In the genomic region with DNA sequence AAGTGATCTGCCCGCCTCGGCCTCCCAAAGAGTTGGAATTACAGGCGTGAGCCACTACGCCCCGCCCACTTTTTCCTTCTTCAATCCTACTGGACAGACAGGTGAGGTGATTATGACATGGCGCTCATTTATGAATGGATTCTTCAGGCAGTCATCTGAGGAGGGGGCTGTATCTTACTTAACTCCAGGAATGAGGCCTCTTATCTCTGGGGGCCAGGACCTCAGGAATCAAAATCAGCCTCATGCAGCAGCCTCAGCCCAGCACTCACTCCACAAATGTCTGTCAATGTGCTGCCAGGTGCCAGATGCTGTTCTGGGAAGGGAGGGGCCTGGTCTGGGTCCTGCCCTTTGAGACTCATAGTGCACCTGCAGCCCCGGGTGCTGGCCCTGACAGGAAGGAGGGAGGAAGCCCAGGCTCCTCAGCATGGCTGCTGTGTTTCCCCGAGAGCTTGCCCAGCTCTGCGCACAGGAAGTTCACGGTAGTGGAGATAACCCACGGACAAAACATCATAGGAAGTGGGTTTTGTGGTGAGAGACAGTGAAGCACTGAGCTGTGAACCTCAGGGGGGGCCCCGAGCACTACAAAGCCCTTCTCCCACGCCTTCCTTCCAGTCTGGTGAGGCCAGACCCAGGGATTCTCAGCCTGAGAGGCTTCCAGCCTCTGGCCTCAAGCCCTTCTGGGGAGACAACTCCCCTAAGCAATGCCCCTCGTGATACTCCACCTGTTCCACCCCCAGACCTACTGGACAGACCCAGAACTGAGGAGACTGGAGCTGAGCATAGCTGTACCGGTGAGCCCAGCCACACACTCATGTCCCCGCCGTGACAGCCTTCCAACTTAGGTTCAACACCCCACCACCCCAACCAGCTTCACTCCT, we compare ENCODE assay signal across 8 cellular contexts. TPM values are rescaled to one million over a fixed set of nuclear protein-coding genes. Genes with fewer than 3 reads are reported as not detected.
DNase-seq lines count a peak whose midpoint lies in the region; ATAC-seq and TF ChIP-seq lines count a peak whose summit lies in the region.

No MANE protein-coding gene starts in this region.

- intact Hi-C loops in A673 (cut with micrococcal nuclease; ENCODE audit: unreplicated experiment), result no loop called here

- H4K20me1 ChIP-seq in DND-41 (ENCODE audit: insufficient read depth, low read length), result no peaks in the 10 kb centered on the region; the same call in 1 of the 2 replicates

- H3K36me3 ChIP-seq in DND-41 (ENCODE audit: insufficient read depth, low read length) (peaks cover 63% of the 10 kb centered on the region), mucosa of rectum (ENCODE audit: control insufficient read depth in 2 of 2, insufficient read depth in 2 of 2, low read length in 2 of 2) (peaks cover 4% of the 10 kb centered on the region in 2 donors), A673 (ENCODE audit: insufficient read depth, low read length, poor library complexity, severe bottlenecking) (no peaks in the 10 kb centered on the region)

- H3K4me3 Mint-ChIP-seq in T-helper 17 cell, result peak overlapping the region; percentile 90
- H3K4me3 Mint-ChIP-seq in activated naive CD8-positive, alpha-beta T cell, result peak overlapping the region; percentile 79

- POLR2A ChIA-PET in A673 (lab: Charles Lee; ENCODE audit: low non-redundant PET), result no interaction called here

- no peaks in the 10 kb centered on the region for H3K27me3 Mint-ChIP-seq in T-helper 17 cell
- H3K27me3 Mint-ChIP-seq in activated naive CD8-positive, alpha-beta T cell, result no peaks in the 10 kb centered on the region

- H3K9me3 Mint-ChIP-seq in activated naive CD8-positive, alpha-beta T cell (ENCODE audit: low read depth), result no peaks in the 10 kb centered on the region

- BruUV-seq in A673 (replicated peaks; lab: Mats Ljungman, UMichigan), result no TSS peak

- H3K9me3 ChIP-seq in DND-41 (ENCODE audit: insufficient read depth, low read length, severe bottlenecking), result no peaks in the 10 kb centered on the region
- no peaks in the 10 kb centered on the region for H3K9me3 ChIP-seq in T-helper 17 cell (ENCODE audit: control insufficient read depth, low read length, poor library complexity, severe bottlenecking)
- H3K9me3 ChIP-seq in mucosa of rectum (ENCODE audit: control insufficient read depth in 2 of 2, low read length in 2 of 2), result no peaks in the 10 kb centered on the region
- no peaks in the 10 kb centered on the region for H3K9me3 ChIP-seq in A673 (ENCODE audit: low read depth, low read length, poor library complexity, severe bottlenecking)

- H3K4me1 Mint-ChIP-seq in T-helper 17 cell, result peaks cover 33% of the 10 kb centered on the region
- peaks cover 50% of the 10 kb centered on the region for H3K4me1 Mint-ChIP-seq in activated naive CD8-positive, alpha-beta T cell (ENCODE audit: low read depth)

- peaks cover 3% of the 10 kb centered on the region for H3K36me3 Mint-ChIP-seq in T-helper 17 cell (ENCODE audit: low read depth)
- peaks cover 20% of the 10 kb centered on the region for H3K36me3 Mint-ChIP-seq in activated naive CD8-positive, alpha-beta T cell

- CTCF ChIA-PET in A673 (lab: Charles Lee), result no interaction called here

- ATAC-seq in DND-41 (ENCODE audit: insufficient read depth, low read depth), result peak; percentile 94
- peak; percentile 96 for ATAC-seq in GM19468 (IDR thresholded peaks at IDR 0.05; ENCODE audit: extremely low read depth, unreplicated experiment)
- ATAC-seq in HG03571 (IDR thresholded peaks at IDR 0.05; ENCODE audit: unreplicated experiment), result peak; percentile 97
- ATAC-seq in T-helper 17 cell, result peak; percentile 96

- DNase-seq in DND-41 (peak; percentile 99), T-helper 17 cell (peak; percentile 76 to 86 (median 82)), A673 (ENCODE audit: low spot score) (no peak)
- DNase-seq in stimulated activated naive CD4-positive, alpha-beta T cell treated with Interleukin-2 at 50 U/mL for 16 hours (lab: John Stamatoyannopoulos, UW), result peak; percentile 81

- H3K9ac ChIP-seq in DND-41 (ENCODE audit: low read depth, low read length), result peak overlapping the region; percentile 52
- H3K9ac ChIP-seq in mucosa of rectum (ENCODE audit: low read depth in 1 of 2, low read length in 2 of 2), result peak overlapping the region in 1 of 2 donors; percentile 61

- H3K79me2 ChIP-seq in DND-41 (ENCODE audit: insufficient read depth, low read length), result no peaks in the 10 kb centered on the region

- H3K27ac ChIP-seq in DND-41 (ENCODE audit: low read length) (peak overlapping the region; percentile 96), mucosa of rectum (ENCODE audit: low read depth in 2 of 2, low read length in 2 of 2) (peak overlapping the region; percentile 34 to 49), A673 (ENCODE audit: low read depth, low read length, poor library complexity, severe bottlenecking) (no peak overlapping the region)

- no peaks in the 10 kb centered on the region for H3K27me3 ChIP-seq in DND-41 (ENCODE audit: insufficient read depth, low read length, poor library complexity)
- no peaks in the 10 kb centered on the region for H3K27me3 ChIP-seq in mucosa of rectum (ENCODE audit: control insufficient read depth in 2 of 2, insufficient read depth in 2 of 2, low read length in 2 of 2)
- H3K27me3 ChIP-seq in A673 (replicated peaks; ENCODE audit: insufficient read depth, low read depth, low read length, poor library complexity), result no peaks in the 10 kb centered on the region

- H3K4me2 ChIP-seq in DND-41 (ENCODE audit: insufficient read depth, low read length), result peak overlapping the region; percentile 60

- peak overlapping the region; percentile 97 for H3K27ac Mint-ChIP-seq in T-helper 17 cell
- H3K27ac Mint-ChIP-seq in activated naive CD8-positive, alpha-beta T cell, result peak overlapping the region; percentile 87

- H3K4me3 ChIP-seq in DND-41 (ENCODE audit: low read depth in 1 of 2, low read length in 2 of 2) (peak overlapping the region in 1 of 2 experiments; percentile 35; a peak in 2 of 4 replicates), mucosa of rectum (ENCODE audit: low read length in 2 of 2) (peak overlapping the region in 1 of 2 donors; percentile 46), A673 (ENCODE audit: low read depth, low read length, poor library complexity, severe bottlenecking) (no peak overlapping the region)

- no peak for TF ChIP-seq CTCF in DND-41 (IDR thresholded peaks at IDR 0.05; ENCODE audit: borderline replicate concordance, extremely low read depth, low read length, poor library complexity, severe bottlenecking)
- TF ChIP-seq CTCF in A673 (conservative IDR thresholded peaks at IDR 0.05; ENCODE audit: low read depth, low read length), result no peak

- no peak overlapping the region for H2AFZ ChIP-seq in DND-41 (ENCODE audit: low read depth, low read length)

- H3K4me1 ChIP-seq in DND-41 (ENCODE audit: insufficient read depth, low read length), result peaks cover 45% of the 10 kb centered on the region
- peaks cover 4 to 10% of the 10 kb centered on the region in 2 donors for H3K4me1 ChIP-seq in mucosa of rectum (ENCODE audit: control insufficient read depth in 2 of 2, insufficient read depth in 2 of 2, low read length in 2 of 2)
- no peaks in the 10 kb centered on the region for H3K4me1 ChIP-seq in A673 (ENCODE audit: insufficient read depth, low read length, poor library complexity, severe bottlenecking)

RNA-seq across cellular contexts. Expression of a gene that starts 22.3 kb away (rescaled TPM):
- total RNA-seq in T-helper 17 cell (10 to 100 TPM in 1 of 2 donors, 1 to 10 TPM in 1; 7.0 to 12.6 TPM), A673 (2021) (0.24 and 0.26 TPM in 2 replicates)

RNA-seq across cellular contexts. Expression of a gene that starts 22.4 kb away (rescaled TPM):
- total RNA-seq in T-helper 17 cell (under 1 TPM in 1 of 2 donors, not detected in 1; 0.50 TPM), A673 (2021) (not detected in 2 replicates)

RNA-seq across cellular contexts. Expression of a gene that starts 44.9 kb away (rescaled TPM):
- total RNA-seq in T-helper 17 cell (100 to 1,000 TPM; 216 to 233 TPM), A673 (2021) (not detected in 2 replicates)

RNA-seq across cellular contexts. Expression of a gene that starts 55.8 kb away (rescaled TPM):
- 1 to 10 TPM in 1 of 2 donors, under 1 TPM in 1; 0.83 to 1.6 TPM for total RNA-seq in T-helper 17 cell
- 0.73 and 1.1 TPM in 2 replicates for total RNA-seq in A673 (2021)

Comparison
In these comparisons a context has a peak if more than half of its experiments do, and no peak if none do; other contexts are left out.
1. RNA of a gene that starts 44.9 kb away (total RNA-seq): 216 to 233 TPM in T-helper 17 cell; not detected in A673; every median in the first group is over 100 times any median in the second.
2. Peak in every context shown above with its lines, with median percentiles within 50 percentile points of each other: ATAC-seq.